12 cellular contexts compared by ENCODE assay signal in the genomic region with DNA sequence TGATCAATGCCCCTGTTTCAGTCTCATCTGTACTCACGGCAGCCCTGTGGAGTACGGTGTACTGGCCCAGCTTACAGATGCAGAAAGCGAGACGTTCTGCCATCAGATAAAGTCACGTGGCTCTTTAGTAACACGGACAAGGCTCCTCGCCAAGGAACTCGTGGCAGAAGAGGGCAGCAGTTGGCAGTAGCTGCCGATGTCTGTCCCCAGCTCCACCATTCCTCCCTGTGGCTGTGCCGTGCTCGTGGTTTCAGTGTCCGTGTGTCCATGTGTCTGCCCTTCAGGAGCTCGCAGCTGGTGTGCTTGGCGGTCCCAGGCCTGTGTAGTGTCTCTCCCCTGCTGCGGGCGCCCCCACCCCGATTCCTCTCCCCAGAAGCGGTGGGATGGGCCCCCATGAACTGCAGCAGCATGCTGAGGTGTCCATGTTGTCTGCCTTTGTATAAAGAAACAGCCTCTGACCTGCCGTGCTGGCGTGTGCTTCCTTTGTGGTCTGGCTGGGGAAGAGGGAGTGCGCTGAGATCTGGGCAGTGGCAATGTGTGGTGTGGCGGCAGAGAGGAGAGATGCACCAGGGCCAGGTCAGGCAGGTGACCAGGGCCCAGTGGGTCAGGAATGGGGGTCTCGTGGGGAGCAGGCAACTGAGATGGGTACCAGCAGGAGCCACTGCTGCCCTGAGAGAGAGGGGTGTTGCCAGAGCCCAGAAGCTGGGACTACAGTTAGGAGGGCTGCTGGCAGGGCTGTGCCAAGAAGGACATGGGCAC. TPM values are rescaled to one million over a fixed set of nuclear protein-coding genes. Genes with fewer than 3 reads are reported as not detected.
DNase-seq lines count a peak whose midpoint lies in the region; ATAC-seq and TF ChIP-seq lines count a peak whose summit lies in the region.
"Had no signal": no experiment of that assay in that cellular context is flagged by ENCODE, and none has a peak within 500 bp of the region (broad histone marks: within the 10 kb centered on the region; RNA-seq: fewer than 3 reads in every experiment).

No MANE protein-coding gene starts in this region.

- CTCF ChIA-PET in MCF 10A (lab: Yijun Ruan, JAX), result no interaction called here

- ATAC-seq in upper lobe of right lung (peak; percentile 18), HG03196 (IDR thresholded peaks at IDR 0.05; ENCODE audit: unreplicated experiment) (no peak)

- intact Hi-C loops in MCF 10A (cut with micrococcal nuclease) (no loop called here), breast epithelium (cut with DNase I; ENCODE audit: low total_unique reads) (no loop called here), upper lobe of right lung (cut with DNase I) (no loop called here)

- peak overlapping the region in 1 of 2 donors; percentile 7 for H3K27ac ChIP-seq in breast epithelium
- H3K27ac ChIP-seq in cingulate gyrus (ENCODE audit: low read depth, low read length), result peak overlapping the region; percentile 54
- no peak overlapping the region for H3K27ac ChIP-seq in upper lobe of right lung

- no peak overlapping the region for H3K4me3 ChIP-seq in breast epithelium
- no peak overlapping the region for H3K4me3 ChIP-seq in upper lobe of right lung

- H3K4me1 ChIP-seq in breast epithelium (peaks cover 0 to 5% of the 10 kb centered on the region in 2 donors), upper lobe of right lung (peaks cover 24% of the 10 kb centered on the region)

- BruUV-seq in MCF 10A (replicated peaks; lab: Mats Ljungman, UMichigan), result TSS peak; percentile 30

- H3K27me3 Mint-ChIP-seq in MCF 10A (ENCODE audit: insufficient read depth, unreplicated experiment) (no peaks in the 10 kb centered on the region), mesothelial cell of epicardium (ENCODE audit: low read depth) (no peaks in the 10 kb centered on the region)
- H3K27me3 Mint-ChIP-seq: activated CD4-positive, alpha-beta T cell treated with anti-CD3 and anti-CD28 coated beads, Interleukin-2, amount 10 ng/mL, durations not matched to agents 24 days and 14 days had no signal

- H3K36me3 ChIP-seq in breast epithelium (no peaks in the 10 kb centered on the region), upper lobe of right lung (peaks cover 45% of the 10 kb centered on the region)

- H3K36me3 Mint-ChIP-seq in MCF 10A (ENCODE audit: insufficient read depth, unreplicated experiment), result peaks cover 49% of the 10 kb centered on the region
- H3K36me3 Mint-ChIP-seq in mesothelial cell of epicardium, result peaks cover 24% of the 10 kb centered on the region

- POLR2A ChIA-PET in MCF 10A (lab: Yijun Ruan, JAX), result interaction anchor here (2.8 kb wide), 1 partner anchor 27 kb away, joined by 11 read pairs; the partner anchor contains the start of gene POR

- H3K4me3 Mint-ChIP-seq in MCF 10A (ENCODE audit: unreplicated experiment) (no peak overlapping the region), mesothelial cell of epicardium (no peak overlapping the region)
- H3K4me3 Mint-ChIP-seq: activated CD4-positive, alpha-beta T cell treated with anti-CD3 and anti-CD28 coated beads, Interleukin-2, amount 10 ng/mL, durations not matched to agents 24 days and 14 days; activated naive CD4-positive, alpha-beta T cell treated with anti-CD3 and anti-CD28 coated beads for 36 hours; nephron had no signal

- TF ChIP-seq POLR2A in breast epithelium (IDR thresholded peaks at IDR 0.05), result no peak

- H3K9me3 Mint-ChIP-seq in MCF 10A (ENCODE audit: unreplicated experiment) (no peaks in the 10 kb centered on the region), mesothelial cell of epicardium (no peaks in the 10 kb centered on the region)
- H3K9me3 Mint-ChIP-seq: activated CD4-positive, alpha-beta T cell treated with anti-CD3 and anti-CD28 coated beads, Interleukin-2, amount 10 ng/mL, durations not matched to agents 24 days and 14 days; activated naive CD4-positive, alpha-beta T cell treated with anti-CD3 and anti-CD28 coated beads for 36 hours; nephron had no signal

- H3K4me1 Mint-ChIP-seq in MCF 10A (ENCODE audit: insufficient read depth, unreplicated experiment) (peaks cover 7% of the 10 kb centered on the region), mesothelial cell of epicardium (peaks cover 10% of the 10 kb centered on the region)

- no peaks in the 10 kb centered on the region for H3K27me3 ChIP-seq in breast epithelium
- no peaks in the 10 kb centered on the region for H3K27me3 ChIP-seq in upper lobe of right lung

- TF ChIP-seq CTCF in MCF 10A (IDR thresholded peaks at IDR 0.05; ENCODE audit: unreplicated experiment), result no peak
- no peak for TF ChIP-seq CTCF in breast epithelium (IDR thresholded peaks at IDR 0.05)
- no peak for TF ChIP-seq CTCF in mesothelial cell of epicardium (IDR thresholded peaks at IDR 0.05; ENCODE audit: unreplicated experiment)
- TF ChIP-seq CTCF in upper lobe of right lung (IDR thresholded peaks at IDR 0.05), result no peak

- DNase-seq in MCF 10A (ENCODE audit: unreplicated experiment) (no peak), breast epithelium (ENCODE audit: low spot score in 2 of 2) (no peak), mesothelial cell of epicardium (ENCODE audit: low spot score in 2 of 2, unreplicated experiment in 2 of 2) (no peak), upper lobe of right lung (peak; percentile 74), SK-N-DZ (ENCODE audit: low spot score) (no peak)
- DNase-seq in stimulated activated CD4-positive, alpha-beta T cell treated with anti-CD3 and anti-CD28 coated beads, Interleukin-4, amount 100 ng/mL, for 4 hours, result no peak
- DNase-seq: activated CD4-positive, alpha-beta T cell treated with anti-CD3 and anti-CD28 coated beads, Interleukin-2, amount 10 ng/mL, durations not matched to agents 24 days and 14 days; activated naive CD4-positive, alpha-beta T cell treated with anti-CD3 and anti-CD28 coated beads for 36 hours; effector memory CD4-positive, alpha-beta T cell had no signal

- H3K27ac Mint-ChIP-seq in MCF 10A (ENCODE audit: low read depth, unreplicated experiment) (no peak overlapping the region), mesothelial cell of epicardium (peak overlapping the region; percentile 6)
- H3K27ac Mint-ChIP-seq: activated CD4-positive, alpha-beta T cell treated with anti-CD3 and anti-CD28 coated beads, Interleukin-2, amount 10 ng/mL, durations not matched to agents 24 days and 14 days; activated naive CD4-positive, alpha-beta T cell treated with anti-CD3 and anti-CD28 coated beads for 36 hours had no signal

- no peaks in the 10 kb centered on the region for H3K9me3 ChIP-seq in breast epithelium
- no peaks in the 10 kb centered on the region for H3K9me3 ChIP-seq in upper lobe of right lung

RNA-seq across cellular contexts. Expression of gene RHBDD2, which starts 9.8 kb away (rescaled TPM):
- total RNA-seq in MCF 10A (2022) (36.1 and 38.6 TPM in 2 replicates), breast epithelium (10 to 100 TPM; 36.6 to 47.7 (median 39.0) TPM), mesothelial cell of epicardium (52.5 to 54.7 TPM (median 53.7 TPM) in 3 replicates), upper lobe of right lung (68.6 TPM)
- polyA plus RNA-seq in SK-N-DZ (2014; cell fraction: cytosol; rRNA removed), result 26.4 and 33.4 TPM in 2 replicates
- 13.4 and 13.8 TPM in 2 replicates for polyA plus RNA-seq in SK-N-DZ (2014; cell fraction: nucleus; rRNA removed)

RNA-seq across cellular contexts. Expression of gene POR, which starts 26.3 kb away (rescaled TPM):
- total RNA-seq in MCF 10A (2022) (45.1 and 58.0 TPM in 2 replicates), breast epithelium (100 to 1,000 TPM in 1 of 3 donors, 10 to 100 TPM in 2; 62.1 to 123 (median 87.7) TPM), mesothelial cell of epicardium (78.5 to 88.6 TPM (median 81.3 TPM) in 3 replicates), upper lobe of right lung (232 TPM)
- 69.4 and 75.5 TPM in 2 replicates for polyA plus RNA-seq in SK-N-DZ (2014; cell fraction: cytosol; rRNA removed)
- polyA plus RNA-seq in SK-N-DZ (2014; cell fraction: nucleus; rRNA removed), result 98.1 and 107 TPM in 2 replicates
